1 cellular context compared by ENCODE assay signal in genomic region chr9:23538060-23538387, GRCh38.
TF ChIP-seq lines count a peak whose summit lies in the region.

No MANE protein-coding gene starts in this region.

TF ChIP-seq in GM23338, 12 proteins besides CTCF, POLR2A, EP300 and RAD21:
- TF ChIP-seq, protein P1, sequence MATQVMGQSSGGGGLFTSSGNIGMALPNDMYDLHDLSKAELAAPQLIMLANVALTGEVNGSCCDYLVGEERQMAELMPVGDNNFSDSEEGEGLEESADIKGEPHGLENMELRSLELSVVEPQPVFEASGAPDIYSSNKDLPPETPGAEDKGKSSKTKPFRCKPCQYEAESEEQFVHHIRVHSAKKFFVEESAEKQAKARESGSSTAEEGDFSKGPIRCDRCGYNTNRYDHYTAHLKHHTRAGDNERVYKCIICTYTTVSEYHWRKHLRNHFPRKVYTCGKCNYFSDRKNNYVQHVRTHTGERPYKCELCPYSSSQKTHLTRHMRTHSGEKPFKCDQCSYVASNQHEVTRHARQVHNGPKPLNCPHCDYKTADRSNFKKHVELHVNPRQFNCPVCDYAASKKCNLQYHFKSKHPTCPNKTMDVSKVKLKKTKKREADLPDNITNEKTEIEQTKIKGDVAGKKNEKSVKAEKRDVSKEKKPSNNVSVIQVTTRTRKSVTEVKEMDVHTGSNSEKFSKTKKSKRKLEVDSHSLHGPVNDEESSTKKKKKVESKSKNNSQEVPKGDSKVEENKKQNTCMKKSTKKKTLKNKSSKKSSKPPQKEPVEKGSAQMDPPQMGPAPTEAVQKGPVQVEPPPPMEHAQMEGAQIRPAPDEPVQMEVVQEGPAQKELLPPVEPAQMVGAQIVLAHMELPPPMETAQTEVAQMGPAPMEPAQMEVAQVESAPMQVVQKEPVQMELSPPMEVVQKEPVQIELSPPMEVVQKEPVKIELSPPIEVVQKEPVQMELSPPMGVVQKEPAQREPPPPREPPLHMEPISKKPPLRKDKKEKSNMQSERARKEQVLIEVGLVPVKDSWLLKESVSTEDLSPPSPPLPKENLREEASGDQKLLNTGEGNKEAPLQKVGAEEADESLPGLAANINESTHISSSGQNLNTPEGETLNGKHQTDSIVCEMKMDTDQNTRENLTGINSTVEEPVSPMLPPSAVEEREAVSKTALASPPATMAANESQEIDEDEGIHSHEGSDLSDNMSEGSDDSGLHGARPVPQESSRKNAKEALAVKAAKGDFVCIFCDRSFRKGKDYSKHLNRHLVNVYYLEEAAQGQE (IDR thresholded peaks at IDR 0.05; ENCODE audit: unreplicated experiment), result no peak
- TF ChIP-seq, protein P2, sequence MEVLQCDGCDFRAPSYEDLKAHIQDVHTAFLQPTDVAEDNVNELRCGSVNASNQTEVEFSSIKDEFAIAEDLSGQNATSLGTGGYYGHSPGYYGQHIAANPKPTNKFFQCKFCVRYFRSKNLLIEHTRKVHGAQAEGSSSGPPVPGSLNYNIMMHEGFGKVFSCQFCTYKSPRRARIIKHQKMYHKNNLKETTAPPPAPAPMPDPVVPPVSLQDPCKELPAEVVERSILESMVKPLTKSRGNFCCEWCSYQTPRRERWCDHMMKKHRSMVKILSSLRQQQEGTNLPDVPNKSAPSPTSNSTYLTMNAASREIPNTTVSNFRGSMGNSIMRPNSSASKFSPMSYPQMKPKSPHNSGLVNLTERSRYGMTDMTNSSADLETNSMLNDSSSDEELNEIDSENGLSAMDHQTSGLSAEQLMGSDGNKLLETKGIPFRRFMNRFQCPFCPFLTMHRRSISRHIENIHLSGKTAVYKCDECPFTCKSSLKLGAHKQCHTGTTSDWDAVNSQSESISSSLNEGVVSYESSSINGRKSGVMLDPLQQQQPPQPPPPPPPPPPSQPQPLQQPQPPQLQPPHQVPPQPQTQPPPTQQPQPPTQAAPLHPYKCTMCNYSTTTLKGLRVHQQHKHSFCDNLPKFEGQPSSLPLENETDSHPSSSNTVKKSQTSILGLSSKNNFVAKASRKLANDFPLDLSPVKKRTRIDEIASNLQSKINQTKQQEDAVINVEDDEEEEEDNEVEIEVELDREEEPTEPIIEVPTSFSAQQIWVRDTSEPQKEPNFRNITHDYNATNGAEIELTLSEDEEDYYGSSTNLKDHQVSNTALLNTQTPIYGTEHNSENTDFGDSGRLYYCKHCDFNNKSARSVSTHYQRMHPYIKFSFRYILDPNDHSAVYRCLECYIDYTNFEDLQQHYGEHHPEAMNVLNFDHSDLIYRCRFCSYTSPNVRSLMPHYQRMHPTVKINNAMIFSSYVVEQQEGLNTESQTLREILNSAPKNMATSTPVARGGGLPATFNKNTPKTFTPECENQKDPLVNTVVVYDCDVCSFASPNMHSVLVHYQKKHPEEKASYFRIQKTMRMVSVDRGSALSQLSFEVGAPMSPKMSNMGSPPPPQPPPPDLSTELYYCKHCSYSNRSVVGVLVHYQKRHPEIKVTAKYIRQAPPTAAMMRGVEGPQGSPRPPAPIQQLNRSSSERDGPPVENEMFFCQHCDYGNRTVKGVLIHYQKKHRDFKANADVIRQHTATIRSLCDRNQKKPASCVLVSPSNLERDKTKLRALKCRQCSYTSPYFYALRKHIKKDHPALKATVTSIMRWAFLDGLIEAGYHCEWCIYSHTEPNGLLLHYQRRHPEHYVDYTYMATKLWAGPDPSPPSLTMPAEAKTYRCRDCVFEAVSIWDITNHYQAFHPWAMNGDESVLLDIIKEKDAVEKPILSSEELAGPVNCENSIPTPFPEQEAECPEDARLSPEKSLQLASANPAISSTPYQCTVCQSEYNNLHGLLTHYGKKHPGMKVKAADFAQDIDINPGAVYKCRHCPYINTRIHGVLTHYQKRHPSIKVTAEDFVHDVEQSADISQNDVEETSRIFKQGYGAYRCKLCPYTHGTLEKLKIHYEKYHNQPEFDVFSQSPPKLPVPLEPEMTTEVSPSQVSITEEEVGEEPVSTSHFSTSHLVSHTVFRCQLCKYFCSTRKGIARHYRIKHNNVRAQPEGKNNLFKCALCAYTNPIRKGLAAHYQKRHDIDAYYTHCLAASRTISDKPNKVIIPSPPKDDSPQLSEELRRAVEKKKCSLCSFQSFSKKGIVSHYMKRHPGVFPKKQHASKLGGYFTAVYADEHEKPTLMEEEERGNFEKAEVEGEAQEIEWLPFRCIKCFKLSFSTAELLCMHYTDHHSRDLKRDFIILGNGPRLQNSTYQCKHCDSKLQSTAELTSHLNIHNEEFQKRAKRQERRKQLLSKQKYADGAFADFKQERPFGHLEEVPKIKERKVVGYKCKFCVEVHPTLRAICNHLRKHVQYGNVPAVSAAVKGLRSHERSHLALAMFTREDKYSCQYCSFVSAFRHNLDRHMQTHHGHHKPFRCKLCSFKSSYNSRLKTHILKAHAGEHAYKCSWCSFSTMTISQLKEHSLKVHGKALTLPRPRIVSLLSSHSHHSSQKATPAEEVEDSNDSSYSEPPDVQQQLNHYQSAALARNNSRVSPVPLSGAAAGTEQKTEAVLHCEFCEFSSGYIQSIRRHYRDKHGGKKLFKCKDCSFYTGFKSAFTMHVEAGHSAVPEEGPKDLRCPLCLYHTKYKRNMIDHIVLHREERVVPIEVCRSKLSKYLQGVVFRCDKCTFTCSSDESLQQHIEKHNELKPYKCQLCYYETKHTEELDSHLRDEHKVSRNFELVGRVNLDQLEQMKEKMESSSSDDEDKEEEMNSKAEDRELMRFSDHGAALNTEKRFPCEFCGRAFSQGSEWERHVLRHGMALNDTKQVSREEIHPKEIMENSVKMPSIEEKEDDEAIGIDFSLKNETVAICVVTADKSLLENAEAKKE (CRISPR knock-in tag; IDR thresholded peaks at IDR 0.05), result no peak
- TF ChIP-seq NANOG (IDR thresholded peaks at IDR 0.05; ENCODE audit: borderline replicate concordance), result no peak
- no peak for TF ChIP-seq POLR2AphosphoS5 (IDR thresholded peaks at IDR 0.05; ENCODE audit: low read depth)
- TF ChIP-seq ZNF331 (CRISPR knock-in tag; IDR thresholded peaks at IDR 0.05; ENCODE audit: low read depth), result no peak
- no peak for TF ChIP-seq STAT1 (IDR thresholded peaks at IDR 0.05; ENCODE audit: unreplicated experiment)
- TF ChIP-seq ETS1 (IDR thresholded peaks at IDR 0.05), result no peak
- no peak for TF ChIP-seq CREB1 (CRISPR knock-in tag; IDR thresholded peaks at IDR 0.05; ENCODE audit: low read depth)
- TF ChIP-seq EZH2phosphoT487 (IDR thresholded peaks at IDR 0.05; ENCODE audit: unreplicated experiment), result no peak
- no peak for TF ChIP-seq EZH2 (IDR thresholded peaks at IDR 0.05; ENCODE audit: low read depth, unreplicated experiment)
- no peak for TF ChIP-seq JUNB (IDR thresholded peaks at IDR 0.05; ENCODE audit: unreplicated experiment)
- TF ChIP-seq ZNF114 (CRISPR knock-in tag; IDR thresholded peaks at IDR 0.05), result no peak
